Comparison of ENCODE assay signal across 9 cellular contexts in the genomic region with DNA sequence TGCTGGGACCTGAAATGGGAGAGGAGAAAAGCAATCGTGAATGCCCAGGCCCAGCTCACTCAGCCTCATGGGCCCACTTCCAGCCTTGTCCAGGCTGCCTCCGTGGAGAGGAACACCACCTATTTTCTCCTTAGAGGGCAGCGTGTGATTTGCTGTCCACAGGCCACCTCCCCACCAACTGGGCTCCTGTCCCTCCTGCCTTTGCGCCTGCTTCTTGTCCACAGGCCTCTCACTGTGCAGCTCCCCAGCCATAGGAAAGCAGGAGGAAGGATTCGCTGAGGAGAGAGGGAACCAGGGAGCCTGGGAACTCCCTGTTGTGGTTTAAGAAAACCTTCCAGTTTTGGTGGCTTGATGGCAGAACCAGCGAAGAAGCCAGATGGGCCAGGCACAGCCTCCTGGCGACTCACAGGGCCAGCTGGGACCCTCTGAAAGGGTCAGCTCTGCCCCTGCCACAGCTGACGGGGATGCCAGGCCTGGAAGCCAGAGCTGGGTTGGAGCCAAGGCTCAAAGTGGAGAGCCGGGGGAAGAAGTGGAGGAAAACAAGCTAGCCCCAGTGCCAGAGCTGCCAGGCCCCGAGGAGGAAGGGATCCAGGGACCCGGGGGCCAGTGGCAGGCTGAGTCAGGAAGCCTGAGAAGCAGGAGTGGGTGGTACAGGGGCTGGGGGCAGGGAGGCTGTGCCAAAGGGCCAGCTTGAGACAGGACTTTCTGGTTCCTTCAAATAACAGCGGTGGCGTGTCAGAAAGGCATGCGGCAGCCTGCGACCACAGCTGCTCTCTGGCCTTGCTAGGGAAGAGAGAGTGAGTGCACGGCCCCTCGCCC. TPM values are rescaled to one million over a fixed set of nuclear protein-coding genes. Genes with fewer than 3 reads are reported as not detected.
DNase-seq lines count a peak whose midpoint lies in the region; ATAC-seq and TF ChIP-seq lines count a peak whose summit lies in the region.
"Had no signal": no experiment of that assay in that cellular context is flagged by ENCODE, and none has a peak within 500 bp of the region (broad histone marks: within the 10 kb centered on the region; RNA-seq: fewer than 3 reads in every experiment).

No MANE protein-coding gene starts in this region.

- TF ChIP-seq CTCF in fibroblast of lung (conservative IDR thresholded peaks at IDR 0.05 in 1 of 2, IDR thresholded peaks at IDR 0.05 in 1 of 2; ENCODE audit: low read depth in 1 of 2, low read length in 2 of 2) (no peak), osteocyte (IDR thresholded peaks at IDR 0.05) (no peak)

- H2AFZ ChIP-seq in fibroblast of lung (ENCODE audit: low read length): no peak overlapping the region

- H3K79me2 ChIP-seq in fibroblast of lung (ENCODE audit: control insufficient read depth, insufficient read depth, low read length): peaks cover 67% of the 10 kb centered on the region

- H3K9me3 Mint-ChIP-seq in osteocyte (ENCODE audit: unreplicated experiment): no peaks in the 10 kb centered on the region

- H3K4me3 ChIP-seq in fibroblast of lung (replicated peaks in 1 of 4; ENCODE audit: control extremely low read depth in 1 of 4, insufficient read depth in 1 of 4, low read depth in 3 of 4, low read length in 4 of 4): peak overlapping the region in 1 of 4 experiments; percentile 8

- no peaks in the 10 kb centered on the region for H4K20me1 ChIP-seq in fibroblast of lung (ENCODE audit: control insufficient read depth, extremely low read depth, insufficient read depth, low read length)

- H3K27me3 ChIP-seq in fibroblast of lung (ENCODE audit: control insufficient read depth, insufficient read depth, low read length): no peaks in the 10 kb centered on the region

- peaks cover 46% of the 10 kb centered on the region for H3K4me1 ChIP-seq in fibroblast of lung (ENCODE audit: control insufficient read depth, extremely low read depth, insufficient read depth, low read length)

- ATAC-seq in T-helper 17 cell (no peak), HG03159 (IDR thresholded peaks at IDR 0.05; ENCODE audit: unreplicated experiment) (no peak)

- H3K4me3 Mint-ChIP-seq in T-helper 17 cell (peak overlapping the region; percentile 36), osteocyte (ENCODE audit: unreplicated experiment) (no peak overlapping the region)

- no peaks in the 10 kb centered on the region for H3K9me3 ChIP-seq in T-helper 17 cell (ENCODE audit: control insufficient read depth, low read length, poor library complexity, severe bottlenecking)
- no peaks in the 10 kb centered on the region for H3K9me3 ChIP-seq in fibroblast of lung (ENCODE audit: control insufficient read depth, insufficient read depth, low read depth, low read length)

- peak overlapping the region; percentile 9 for H3K9ac ChIP-seq in fibroblast of lung (ENCODE audit: insufficient read depth, low read length)

- H3K36me3 Mint-ChIP-seq in T-helper 17 cell (ENCODE audit: low read depth) (peaks cover 5% of the 10 kb centered on the region), osteocyte (ENCODE audit: unreplicated experiment) (peaks cover 19% of the 10 kb centered on the region)

- peak overlapping the region; percentile 78 for H3K27ac Mint-ChIP-seq in T-helper 17 cell
- peak overlapping the region; percentile 52 for H3K27ac Mint-ChIP-seq in osteocyte (ENCODE audit: unreplicated experiment)

- H3K4me2 ChIP-seq in fibroblast of lung (ENCODE audit: extremely low read depth, insufficient read depth, low read length): peak overlapping the region; percentile 6

- peak; percentile 81 for DNase-seq in CD1c-positive myeloid dendritic cell (ENCODE audit: extremely low spot score)
- DNase-seq in T-helper 17 cell: no peak
- DNase-seq in fibroblast of lung (ENCODE audit: low read depth in 2 of 2): peak; percentile 57 to 77
- no peak for DNase-seq in osteocyte (ENCODE audit: extremely low spot score, unreplicated experiment)
- DNase-seq in NCI-H524 (lab: John Stamatoyannopoulos, UW): no peak
- DNase-seq in NCI-H510A treated with DMSO at 0.1 percent for 48 hours (lab: John Stamatoyannopoulos, UW): no peak
- no peak for DNase-seq in activated effector memory CD4-positive, alpha-beta T cell treated with anti-CD3 and anti-CD28 coated beads, Interleukin-2, amount 50 U/mL, for 16 hours
- DNase-seq: NCI-H1694 treated with DMSO at 0.1 percent for 48 hours had no signal

- H3K4me1 Mint-ChIP-seq in T-helper 17 cell (peaks cover 51% of the 10 kb centered on the region), osteocyte (ENCODE audit: unreplicated experiment) (peaks cover 38% of the 10 kb centered on the region)

- H3K27me3 Mint-ChIP-seq in T-helper 17 cell (no peaks in the 10 kb centered on the region), osteocyte (ENCODE audit: unreplicated experiment) (no peaks in the 10 kb centered on the region)

- H3K27ac ChIP-seq in fibroblast of lung (ENCODE audit: insufficient read depth, low read length): peak overlapping the region; percentile 77

- H3K36me3 ChIP-seq in fibroblast of lung (ENCODE audit: control insufficient read depth, insufficient read depth, low read length): peaks cover 21% of the 10 kb centered on the region

RNA-seq across cellular contexts. Expression of a gene that starts 9.9 kb away (rescaled TPM):
- total RNA-seq in T-helper 17 cell (100 to 1,000 TPM in 1 of 2 donors, 10 to 100 TPM in 1; 97.4 to 121 TPM), fibroblast of lung (168 and 235 TPM in 2 replicates), osteocyte (86.4 and 97.4 TPM in 2 replicates)
- polyA plus RNA-seq in fibroblast of lung: 170 and 181 TPM in 2 replicates
- 165 and 172 TPM in 2 replicates for polyA plus RNA-seq in fibroblast of lung (2012)
- polyA minus RNA-seq in fibroblast of lung (ENCODE audit: low replicate concordance): 475 and 604 TPM in 2 replicates

RNA-seq across cellular contexts. Expression of a gene that starts 12.1 kb away (rescaled TPM):
- total RNA-seq in T-helper 17 cell: 10 to 100 TPM; 21.1 to 31.2 TPM
- total RNA-seq in fibroblast of lung: 21.3 and 27.7 TPM in 2 replicates
- polyA plus RNA-seq in fibroblast of lung: 29.1 and 32.8 TPM in 2 replicates
- polyA plus RNA-seq in fibroblast of lung (2012): 60.5 and 71.5 TPM in 2 replicates
- 55.2 and 112 TPM in 2 replicates for polyA minus RNA-seq in fibroblast of lung (ENCODE audit: low replicate concordance)
- total RNA-seq in osteocyte: 43.0 and 45.0 TPM in 2 replicates

RNA-seq across cellular contexts. Expression of a gene that starts 12.4 kb away (rescaled TPM):
- total RNA-seq in T-helper 17 cell: 10 to 100 TPM; 46.8 to 47.0 TPM
- total RNA-seq in fibroblast of lung: 110 and 139 TPM in 2 replicates
- polyA plus RNA-seq in fibroblast of lung: 53.1 and 60.4 TPM in 2 replicates
- polyA plus RNA-seq in fibroblast of lung (2012): 67.3 and 91.0 TPM in 2 replicates
- polyA minus RNA-seq in fibroblast of lung (ENCODE audit: low replicate concordance): 54.7 and 74.9 TPM in 2 replicates
- total RNA-seq in osteocyte: 62.9 and 66.3 TPM in 2 replicates

RNA-seq across cellular contexts. Expression of a gene that starts 21.6 kb away (rescaled TPM):
- total RNA-seq in T-helper 17 cell (1 to 10 TPM; 1.5 to 2.7 TPM), fibroblast of lung (under 0.01 TPM in 1 of 2 replicates, not detected in the other), osteocyte (not detected in 2 replicates)
- 0.02 TPM in 1 of 2 replicates, not detected in the other for polyA plus RNA-seq in fibroblast of lung
- 0.08 TPM in 1 of 2 replicates, not detected in the other for polyA plus RNA-seq in fibroblast of lung (2012)
- polyA minus RNA-seq in fibroblast of lung (ENCODE audit: low replicate concordance): not detected in 2 replicates

Comparison
In these comparisons a context has a peak if more than half of its experiments do, and no peak if none do; other contexts are left out.
1. DNase-seq: peak in CD1c-positive myeloid dendritic cell (single experiment) and fibroblast of lung (2 of 2); none in T-helper 17 cell (0 of 3), osteocyte (single experiment), NCI-H524 (0 of 2), NCI-H510A treated with DMSO at 0.1 percent for 48 hours (single experiment) and activated effector memory CD4-positive, alpha-beta T cell treated with anti-CD3 and anti-CD28 coated beads, Interleukin-2, amount 50 U/mL, for 16 hours (single experiment).